11 cellular contexts compared by ENCODE assay signal in the genomic region with DNA sequence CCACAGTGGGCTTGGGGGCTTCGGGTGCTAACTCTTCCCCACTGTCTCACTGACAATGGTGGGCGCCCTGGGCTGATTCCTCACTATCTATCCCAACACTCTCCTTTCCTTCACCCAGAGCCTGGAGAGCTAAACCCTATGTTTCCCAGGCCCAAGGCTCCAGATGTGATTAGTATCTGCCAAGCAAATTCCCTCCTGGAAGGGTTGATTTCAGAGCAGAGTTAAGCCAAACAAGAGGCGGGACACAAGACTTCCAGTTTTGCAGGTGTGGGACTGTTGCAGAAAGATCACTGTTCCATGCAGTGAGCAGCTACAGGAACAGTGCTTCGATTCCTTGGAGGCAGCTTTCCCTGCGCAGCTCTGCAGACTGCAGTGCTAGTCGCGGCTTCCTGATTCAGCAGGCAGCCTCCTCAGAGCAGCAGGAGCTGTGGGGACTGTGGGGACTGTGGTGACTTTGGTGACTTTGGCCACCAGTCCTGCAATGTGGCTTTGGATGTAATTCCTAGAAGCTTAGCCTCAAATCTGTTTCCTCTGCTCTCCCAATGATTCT.
A peak's percentile ranks its signal among the peaks of the same experiment; 100 is the strongest.
DNase-seq lines count a peak whose midpoint lies in the region; ATAC-seq, FAIRE-seq and TF ChIP-seq lines count a peak whose summit lies in the region.
"Had no signal": no experiment of that assay in that cellular context is flagged by ENCODE, and none has a peak within 500 bp of the region (broad histone marks: within the 10 kb centered on the region; RNA-seq: fewer than 3 reads in every experiment).

No MANE protein-coding gene starts in this region.

- H4K20me1 ChIP-seq in BLaER1 treated with 17β-estradiol and CSF1 and Interleukin-3, amounts not matched to agents 10 nM and 100 nM: no peaks in the 10 kb centered on the region

- H3K27ac ChIP-seq in BLaER1 treated with 17β-estradiol and CSF1 and Interleukin-3, amounts not matched to agents 10 nM and 100 nM: no peak overlapping the region
- H3K27ac ChIP-seq in kidney (ENCODE audit: low read depth in 2 of 2, low read length in 2 of 2): peak overlapping the region; percentile 18 to 67
- H3K27ac ChIP-seq: SK-N-MC, testis had no signal

- H3K4me1 ChIP-seq in BLaER1 treated with 17β-estradiol and CSF1 and Interleukin-3, amounts not matched to agents 10 nM and 100 nM: peaks cover 3 to 31% (median 28%) of the 10 kb centered on the region in 10 experiments
- peaks cover 8 to 15% of the 10 kb centered on the region in 2 donors for H3K4me1 ChIP-seq in kidney (ENCODE audit: control insufficient read depth in 1 of 2, insufficient read depth in 1 of 2, low read depth in 1 of 2, low read length in 2 of 2)

- no peak for TF ChIP-seq CTCF in kidney (IDR thresholded peaks at IDR 0.05; ENCODE audit: borderline replicate concordance, extremely low read depth, insufficient read depth)

- peaks cover 0 to 9% (median 5%) of the 10 kb centered on the region in 11 experiments; a peak in 6 of 22 replicates for H3K9me3 ChIP-seq in BLaER1 treated with 17β-estradiol and CSF1 and Interleukin-3, amounts not matched to agents 10 nM and 100 nM (replicated peaks in 1 of 11)
- no peaks in the 10 kb centered on the region for H3K9me3 ChIP-seq in kidney (ENCODE audit: control insufficient read depth in 1 of 2, low read length in 2 of 2)
- H3K9me3 ChIP-seq: testis had no signal

- peak overlapping the region in 10 of 11 experiments; percentile 4 to 69 (median 54); a peak in 18 of 22 replicates for H3K4me2 ChIP-seq in BLaER1 treated with 17β-estradiol and CSF1 and Interleukin-3, amounts not matched to agents 10 nM and 100 nM

- no peak overlapping the region for H3K4me3 ChIP-seq in BLaER1 treated with 17β-estradiol and CSF1 and Interleukin-3, amounts not matched to agents 10 nM and 100 nM
- H3K4me3 ChIP-seq in kidney (ENCODE audit: low read length in 2 of 2): no peak overlapping the region
- H3K4me3 ChIP-seq: SK-N-MC, testis had no signal

- no peaks in the 10 kb centered on the region for H3K27me3 ChIP-seq in BLaER1 treated with 17β-estradiol and CSF1 and Interleukin-3, amounts not matched to agents 10 nM and 100 nM
- H3K27me3 ChIP-seq: testis had no signal

- H3K9ac ChIP-seq in BLaER1 treated with 17β-estradiol and CSF1 and Interleukin-3, amounts not matched to agents 10 nM and 100 nM: no peak overlapping the region
- no peak overlapping the region for H3K9ac ChIP-seq in kidney (ENCODE audit: low read length in 2 of 2)

- no peak for ATAC-seq in HG03565 (IDR thresholded peaks at IDR 0.05; ENCODE audit: unreplicated experiment)
- ATAC-seq in GM21423 (IDR thresholded peaks at IDR 0.05; ENCODE audit: unreplicated experiment): no peak

- H3K36me3 ChIP-seq in BLaER1 treated with 17β-estradiol and CSF1 and Interleukin-3, amounts not matched to agents 10 nM and 100 nM: no peaks in the 10 kb centered on the region
- H3K36me3 ChIP-seq in kidney (ENCODE audit: control insufficient read depth in 1 of 2, insufficient read depth in 2 of 2, low read length in 2 of 2): no peaks in the 10 kb centered on the region

- no peak for FAIRE-seq in kidney (lab: Jason Lieb, UNC)
- FAIRE-seq in frontal cortex (lab: Jason Lieb, UNC): no peak

- intact Hi-C loops in kidney (cut with DNase I): no loop called here

- DNase-seq in astrocyte of the hippocampus (ENCODE audit: low read depth, low spot score) (peak; percentile 22), kidney (peak; percentile 77), renal cortical epithelial cell (ENCODE audit: low read depth) (peak; percentile 46), frontal cortex (ENCODE audit: low spot score in 2 of 2) (no peak)
- DNase-seq in stimulated activated naive CD4-positive, alpha-beta T cell (lab: John Stamatoyannopoulos, UW): no peak
- DNase-seq: stimulated activated CD4-positive, alpha-beta T cell treated with anti-CD3 and anti-CD28 coated beads, Interleukin-12 subunit alpha, Interleukin-12 subunit beta, amount 100 ng/mL, for 4 hours had no signal

Comparison
In these comparisons a context has a peak if more than half of its experiments do, and no peak if none do; other contexts are left out.
1. H3K27ac ChIP-seq: peak in kidney (2 of 2); none in BLaER1 treated with 17β-estradiol and CSF1 and Interleukin-3, amounts not matched to agents 10 nM and 100 nM (0 of 11).
2. DNase-seq: peak in astrocyte of the hippocampus (single experiment), kidney (single experiment) and renal cortical epithelial cell (single experiment); none in stimulated activated naive CD4-positive, alpha-beta T cell (0 of 6) and frontal cortex (0 of 2).